ENCODE assay signal across 2 cellular contexts in the genomic region with DNA sequence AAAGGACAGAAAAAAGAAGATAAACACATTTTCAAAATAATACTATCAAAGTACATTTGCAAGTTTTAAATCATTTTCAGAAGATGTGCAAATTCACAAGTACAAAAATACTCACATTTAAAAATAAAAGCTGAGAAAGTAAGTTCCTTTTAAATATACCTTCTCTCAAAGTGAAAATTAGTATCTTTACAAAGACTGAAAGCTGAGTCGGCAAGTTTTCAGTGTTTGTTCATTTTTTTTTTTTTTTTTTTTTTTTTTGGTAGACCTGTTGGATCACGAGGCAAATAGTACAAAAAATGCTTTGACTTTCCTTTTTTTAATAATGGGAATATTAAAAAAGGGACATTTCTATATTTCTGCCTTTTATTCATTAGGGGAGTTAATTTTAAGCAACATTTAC.
TF ChIP-seq lines count a peak whose summit lies in the region.

No MANE protein-coding gene starts in this region.

TF ChIP-seq in HepG2, 621 proteins besides CTCF, POLR2A, EP300 and RAD21:
- TF ChIP-seq KDM1A (CRISPR knock-in tag; IDR thresholded peaks at IDR 0.05) (no peak), MAFF (IDR thresholded peaks at IDR 0.05; ENCODE audit: low read depth, low read length) (peak; percentile 53; the same call in 1 of the 2 replicates), ZNF20 (CRISPR knock-in tag; IDR thresholded peaks at IDR 0.05) (no peak), SOX13 (IDR thresholded peaks at IDR 0.05) (no peak), SOX13 (CRISPR knock-in tag; conservative IDR thresholded peaks at IDR 0.05 in 1 of 2, IDR thresholded peaks at IDR 0.05 in 1 of 2) (no peak), MAFK (conservative IDR thresholded peaks at IDR 0.05 in 1 of 2, IDR thresholded peaks at IDR 0.05 in 1 of 2; ENCODE audit: low read length in 2 of 2) (peak; percentile 53 to 72), JUN (CRISPR knock-in tag; IDR thresholded peaks at IDR 0.05) (no peak), KDM5B (CRISPR knock-in tag; IDR thresholded peaks at IDR 0.05; ENCODE audit: borderline replicate concordance) (no peak), ZNF281 (CRISPR knock-in tag; IDR thresholded peaks at IDR 0.05; ENCODE audit: borderline replicate concordance) (no peak)

TF ChIP-seq in K562, 482 proteins besides CTCF, POLR2A, EP300 and RAD21:
- TF ChIP-seq C11orf30 (IDR thresholded peaks at IDR 0.05; ENCODE audit: low read depth) (peak; percentile 78), ZNF316 (IDR thresholded peaks at IDR 0.05) (peak; percentile 85), MAFK (IDR thresholded peaks at IDR 0.05; ENCODE audit: low read length) (peak; percentile 79), ZNF224 (CRISPR knock-in tag; IDR thresholded peaks at IDR 0.05) (no peak), ZNF76 (CRISPR knock-in tag; IDR thresholded peaks at IDR 0.05; ENCODE audit: borderline replicate concordance) (no peak), KHSRP (IDR thresholded peaks at IDR 0.05) (no peak), MAFG (tag; conservative IDR thresholded peaks at IDR 0.05) (0 out of 2 replicates have a peak, but pooled peaks have one; percentile 42), MAFF (IDR thresholded peaks at IDR 0.05; ENCODE audit: low read length) (peak; percentile 79)
- TF ChIP-seq, protein P1, sequence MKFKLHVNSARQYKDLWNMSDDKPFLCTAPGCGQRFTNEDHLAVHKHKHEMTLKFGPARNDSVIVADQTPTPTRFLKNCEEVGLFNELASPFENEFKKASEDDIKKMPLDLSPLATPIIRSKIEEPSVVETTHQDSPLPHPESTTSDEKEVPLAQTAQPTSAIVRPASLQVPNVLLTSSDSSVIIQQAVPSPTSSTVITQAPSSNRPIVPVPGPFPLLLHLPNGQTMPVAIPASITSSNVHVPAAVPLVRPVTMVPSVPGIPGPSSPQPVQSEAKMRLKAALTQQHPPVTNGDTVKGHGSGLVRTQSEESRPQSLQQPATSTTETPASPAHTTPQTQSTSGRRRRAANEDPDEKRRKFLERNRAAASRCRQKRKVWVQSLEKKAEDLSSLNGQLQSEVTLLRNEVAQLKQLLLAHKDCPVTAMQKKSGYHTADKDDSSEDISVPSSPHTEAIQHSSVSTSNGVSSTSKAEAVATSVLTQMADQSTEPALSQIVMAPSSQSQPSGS (CRISPR knock-in tag; IDR thresholded peaks at IDR 0.05) = no peak
- TF ChIP-seq, protein P2, sequence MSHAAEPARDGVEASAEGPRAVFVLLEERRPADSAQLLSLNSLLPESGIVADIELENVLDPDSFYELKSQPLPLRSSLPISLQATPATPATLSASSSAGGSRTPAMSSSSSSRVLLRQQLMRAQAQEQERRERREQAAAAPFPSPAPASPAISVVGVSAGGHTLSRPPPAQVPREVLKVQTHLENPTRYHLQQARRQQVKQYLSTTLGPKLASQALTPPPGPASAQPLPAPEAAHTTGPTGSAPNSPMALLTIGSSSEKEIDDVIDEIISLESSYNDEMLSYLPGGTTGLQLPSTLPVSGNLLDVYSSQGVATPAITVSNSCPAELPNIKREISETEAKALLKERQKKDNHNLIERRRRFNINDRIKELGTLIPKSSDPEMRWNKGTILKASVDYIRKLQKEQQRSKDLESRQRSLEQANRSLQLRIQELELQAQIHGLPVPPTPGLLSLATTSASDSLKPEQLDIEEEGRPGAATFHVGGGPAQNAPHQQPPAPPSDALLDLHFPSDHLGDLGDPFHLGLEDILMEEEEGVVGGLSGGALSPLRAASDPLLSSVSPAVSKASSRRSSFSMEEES (CRISPR knock-in tag; IDR thresholded peaks at IDR 0.05) = no peak
